Comparison of ENCODE assay signal across 8 cellular contexts in genomic region chr3:43296565-43296964, GRCh38. TPM values are rescaled to one million over a fixed set of nuclear protein-coding genes. Genes with fewer than 3 reads are reported as not detected.
A peak's percentile ranks its signal among the peaks of the same experiment; 100 is the strongest.
DNase-seq lines count a peak whose midpoint lies in the region; ATAC-seq, FAIRE-seq and TF ChIP-seq lines count a peak whose summit lies in the region.

No MANE protein-coding gene starts in this region.

- no peak for TF ChIP-seq POLR2A in transverse colon (IDR thresholded peaks at IDR 0.05)
- TF ChIP-seq POLR2A in esophagus muscularis mucosa (IDR thresholded peaks at IDR 0.05; ENCODE audit: low read depth), result no peak

- no peaks in the 10 kb centered on the region for H3K36me3 ChIP-seq in transverse colon
- no peaks in the 10 kb centered on the region for H3K36me3 ChIP-seq in esophagus muscularis mucosa

- H3K4me1 ChIP-seq in transverse colon (peaks cover 20 to 77% (median 34%) of the 10 kb centered on the region in 4 donors), esophagus muscularis mucosa (peaks cover 68 to 96% (median 90%) of the 10 kb centered on the region in 4 donors)

- H3K27me3 ChIP-seq in transverse colon (no peaks in the 10 kb centered on the region), esophagus muscularis mucosa (no peaks in the 10 kb centered on the region)

- ATAC-seq in GM19467 (IDR thresholded peaks at IDR 0.05; ENCODE audit: unreplicated experiment), result peak; percentile 56
- ATAC-seq in left cardiac atrium, result peak; percentile 57 to 75

- H3K27ac ChIP-seq in transverse colon, result peak overlapping the region in 3 of 4 donors; percentile 5 to 19 (median 12)
- H3K27ac ChIP-seq in esophagus muscularis mucosa (replicated peaks in 1 of 4), result no peak overlapping the region

- TF ChIP-seq CTCF in transverse colon (IDR thresholded peaks at IDR 0.05) (no peak), esophagus muscularis mucosa (IDR thresholded peaks at IDR 0.05) (no peak)

- H3K9me3 ChIP-seq in transverse colon (no peaks in the 10 kb centered on the region), esophagus muscularis mucosa (no peaks in the 10 kb centered on the region)

- H3K4me3 ChIP-seq in transverse colon, result no peak overlapping the region
- H3K4me3 ChIP-seq in esophagus muscularis mucosa, result no peak overlapping the region

- TF ChIP-seq EP300 in transverse colon (IDR thresholded peaks at IDR 0.05; ENCODE audit: low read depth) (no peak), esophagus muscularis mucosa (IDR thresholded peaks at IDR 0.05) (no peak)

- intact Hi-C loops in left cardiac atrium (cut with DNase I), result no loop called here
- intact Hi-C loops in transverse colon (cut with DNase I; ENCODE audit: low total_unique reads), result no loop called here
- intact Hi-C loops in esophagus muscularis mucosa (cut with DNase I), result no loop called here

- in situ Hi-C loops in transverse colon (cut with MboI; ENCODE audit: low pct_ligation_motif_present in 1 of 4, low pct_unique_long_range_greater_than_20kb in 1 of 4, low sequenced_read_pairs in 3 of 4), result no loop called here

- peak; percentile 22 for DNase-seq in AG20443 (ENCODE audit: low spot score)
- DNase-seq in HTR-8/SVneo (ENCODE audit: insufficient read length, low spot score), result no peak
- peak; percentile 51 to 52 for DNase-seq in activated CD4-positive, alpha-beta T cell treated with anti-CD3 and anti-CD28 coated beads, Interleukin-2, amount 50 U/mL, for 4 hours
- DNase-seq in left cardiac atrium, result no peak
- peak; percentile 46 for DNase-seq in transverse colon
- DNase-seq in NCI-H526 treated with DMSO at 0.1 percent for 48 hours (lab: John Stamatoyannopoulos, UW), result no peak
- DNase-seq in esophagus muscularis mucosa (ENCODE audit: extremely low spot score), result no peak

- 0 to 3% methylated on average over 1 of the region's 1 CpG for WGBS in transverse colon (ENCODE audit: low coverage in 1 of 2), 2 donors
- 12% methylated on average over 1 of the region's 1 CpG for WGBS in esophagus muscularis mucosa

- FAIRE-seq in HTR-8/SVneo (lab: Jason Lieb, UNC), result peak; percentile 20

RNA-seq across cellular contexts. Expression of gene SNRK, which starts 10.2 kb away (rescaled TPM):
- total RNA-seq in left cardiac atrium (10 to 100 TPM; 20.2 to 29.3 TPM), transverse colon (10 to 100 TPM; 29.9 to 43.3 (median 31.7) TPM), esophagus muscularis mucosa (10 to 100 TPM; 30.7 to 50.4 (median 45.8) TPM)

Comparison
In these comparisons a context has a peak if more than half of its experiments do, and no peak if none do; other contexts are left out.
1. DNase-seq: peak in AG20443 (single experiment), activated CD4-positive, alpha-beta T cell treated with anti-CD3 and anti-CD28 coated beads, Interleukin-2, amount 50 U/mL, for 4 hours (2 of 2) and transverse colon (single experiment); none in HTR-8/SVneo (single experiment), left cardiac atrium (single experiment), NCI-H526 treated with DMSO at 0.1 percent for 48 hours (single experiment) and esophagus muscularis mucosa (single experiment).
2. H3K27ac ChIP-seq: peak in transverse colon (3 of 4); none in esophagus muscularis mucosa (0 of 4).